Comparison of ENCODE assay signal across 1 cellular context in the genomic region with DNA sequence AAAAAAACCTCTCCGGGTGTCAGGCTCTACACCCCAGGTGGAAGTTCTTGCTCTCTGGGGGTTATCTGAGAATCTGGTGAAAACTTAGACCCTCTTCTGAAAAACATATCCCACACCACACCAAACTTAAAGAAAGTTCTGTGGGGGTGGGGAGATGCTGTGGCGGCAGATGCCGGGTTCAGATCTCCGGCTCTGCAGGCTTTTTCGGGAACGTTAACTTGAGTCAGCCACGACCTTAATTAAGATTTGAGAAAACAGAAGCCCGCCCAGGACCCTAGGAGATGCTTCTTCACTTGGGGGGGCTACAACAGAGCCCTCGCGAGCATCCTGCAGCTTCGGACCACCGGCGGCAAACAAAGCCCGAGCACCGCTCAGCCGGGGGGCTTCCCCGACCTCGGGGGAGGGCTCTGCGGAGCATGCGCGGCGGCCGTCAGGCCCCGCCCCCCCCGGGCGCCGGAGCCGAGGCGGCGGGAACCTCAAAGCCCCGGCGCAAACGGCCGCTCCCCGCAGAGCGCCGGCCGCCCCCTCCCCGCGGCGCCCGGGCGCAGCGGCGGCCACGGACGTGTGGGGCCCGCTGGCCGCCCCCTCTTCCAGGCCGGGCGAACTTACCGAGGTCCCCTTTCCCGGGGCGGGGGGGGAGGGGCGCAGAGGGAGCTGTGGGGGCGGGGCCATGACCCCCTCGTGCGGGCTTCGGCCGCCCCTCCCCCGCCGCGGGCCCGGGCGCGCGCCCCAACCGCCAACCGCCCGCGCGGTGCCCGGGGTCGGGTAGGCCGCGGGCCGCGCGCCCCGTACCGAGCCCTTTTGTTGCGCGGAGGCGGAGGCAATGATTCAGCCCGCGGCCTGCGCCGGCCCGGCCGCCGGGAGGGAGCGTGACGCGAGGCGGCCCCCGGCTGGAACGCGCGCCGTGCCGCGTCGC.
TF ChIP-seq lines count a peak whose summit lies in the region.

No MANE protein-coding gene starts in this region.

TF ChIP-seq in WTC11, 78 proteins besides CTCF, POLR2A, EP300 and RAD21 (continued from another document):
- TF ChIP-seq, protein P1, sequence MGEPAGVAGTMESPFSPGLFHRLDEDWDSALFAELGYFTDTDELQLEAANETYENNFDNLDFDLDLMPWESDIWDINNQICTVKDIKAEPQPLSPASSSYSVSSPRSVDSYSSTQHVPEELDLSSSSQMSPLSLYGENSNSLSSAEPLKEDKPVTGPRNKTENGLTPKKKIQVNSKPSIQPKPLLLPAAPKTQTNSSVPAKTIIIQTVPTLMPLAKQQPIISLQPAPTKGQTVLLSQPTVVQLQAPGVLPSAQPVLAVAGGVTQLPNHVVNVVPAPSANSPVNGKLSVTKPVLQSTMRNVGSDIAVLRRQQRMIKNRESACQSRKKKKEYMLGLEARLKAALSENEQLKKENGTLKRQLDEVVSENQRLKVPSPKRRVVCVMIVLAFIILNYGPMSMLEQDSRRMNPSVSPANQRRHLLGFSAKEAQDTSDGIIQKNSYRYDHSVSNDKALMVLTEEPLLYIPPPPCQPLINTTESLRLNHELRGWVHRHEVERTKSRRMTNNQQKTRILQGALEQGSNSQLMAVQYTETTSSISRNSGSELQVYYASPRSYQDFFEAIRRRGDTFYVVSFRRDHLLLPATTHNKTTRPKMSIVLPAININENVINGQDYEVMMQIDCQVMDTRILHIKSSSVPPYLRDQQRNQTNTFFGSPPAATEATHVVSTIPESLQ (CRISPR knock-in tag; IDR thresholded peaks at IDR 0.05) = no peak
- no peak for TF ChIP-seq NFE2L1 (CRISPR knock-in tag; IDR thresholded peaks at IDR 0.05)
- TF ChIP-seq, protein P2, sequence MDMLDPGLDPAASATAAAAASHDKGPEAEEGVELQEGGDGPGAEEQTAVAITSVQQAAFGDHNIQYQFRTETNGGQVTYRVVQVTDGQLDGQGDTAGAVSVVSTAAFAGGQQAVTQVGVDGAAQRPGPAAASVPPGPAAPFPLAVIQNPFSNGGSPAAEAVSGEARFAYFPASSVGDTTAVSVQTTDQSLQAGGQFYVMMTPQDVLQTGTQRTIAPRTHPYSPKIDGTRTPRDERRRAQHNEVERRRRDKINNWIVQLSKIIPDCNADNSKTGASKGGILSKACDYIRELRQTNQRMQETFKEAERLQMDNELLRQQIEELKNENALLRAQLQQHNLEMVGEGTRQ (CRISPR knock-in tag; IDR thresholded peaks at IDR 0.05) = no peak
- TF ChIP-seq, protein P3, sequence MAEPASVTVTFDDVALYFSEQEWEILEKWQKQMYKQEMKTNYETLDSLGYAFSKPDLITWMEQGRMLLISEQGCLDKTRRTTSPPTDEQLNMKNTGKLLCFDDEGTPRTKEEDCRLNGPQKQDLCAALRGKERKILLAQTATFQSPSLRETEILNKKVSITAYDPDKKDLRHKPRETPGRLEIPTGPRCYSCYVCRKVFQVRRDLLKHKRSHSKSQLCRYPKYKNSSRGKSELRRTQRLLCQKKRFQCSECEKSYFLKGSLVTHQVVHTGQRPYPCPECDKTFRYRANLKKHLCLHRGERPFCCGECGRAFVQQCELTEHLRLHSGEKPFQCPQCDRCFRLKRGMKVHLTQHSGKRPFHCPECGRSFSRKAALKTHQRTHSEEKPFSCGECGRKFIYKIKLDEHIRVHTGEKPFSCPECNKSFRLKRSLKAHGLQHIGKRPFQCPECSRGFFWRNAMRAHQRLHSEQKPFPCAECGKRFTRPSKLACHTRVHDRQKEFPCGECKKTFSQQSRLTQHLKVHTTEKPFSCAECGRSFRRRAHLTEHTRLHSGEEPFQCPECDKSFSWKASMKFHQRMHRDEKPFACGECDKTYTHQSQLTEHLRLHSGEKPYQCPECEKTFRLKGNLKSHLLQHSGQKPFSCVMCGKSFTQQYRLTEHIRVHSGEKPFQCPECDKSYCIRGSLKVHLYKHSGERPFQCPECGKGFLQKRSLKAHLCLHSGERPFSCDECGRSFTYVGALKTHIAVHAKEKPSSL (CRISPR knock-in tag; conservative IDR thresholded peaks at IDR 0.05) = no peak
- TF ChIP-seq GABPB1 (CRISPR knock-in tag; IDR thresholded peaks at IDR 0.05) = no peak
- TF ChIP-seq, protein P4, sequence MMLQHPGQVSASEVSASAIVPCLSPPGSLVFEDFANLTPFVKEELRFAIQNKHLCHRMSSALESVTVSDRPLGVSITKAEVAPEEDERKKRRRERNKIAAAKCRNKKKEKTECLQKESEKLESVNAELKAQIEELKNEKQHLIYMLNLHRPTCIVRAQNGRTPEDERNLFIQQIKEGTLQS (CRISPR knock-in tag; conservative IDR thresholded peaks at IDR 0.05) = no peak
- no peak for TF ChIP-seq TCF7 (CRISPR knock-in tag; IDR thresholded peaks at IDR 0.05; ENCODE audit: low read depth)
- no peak for TF ChIP-seq NR2C2 (CRISPR knock-in tag; IDR thresholded peaks at IDR 0.05)
- TF ChIP-seq ZNF219 (CRISPR knock-in tag; IDR thresholded peaks at IDR 0.05; ENCODE audit: borderline replicate concordance) = no peak
- TF ChIP-seq, protein P5, sequence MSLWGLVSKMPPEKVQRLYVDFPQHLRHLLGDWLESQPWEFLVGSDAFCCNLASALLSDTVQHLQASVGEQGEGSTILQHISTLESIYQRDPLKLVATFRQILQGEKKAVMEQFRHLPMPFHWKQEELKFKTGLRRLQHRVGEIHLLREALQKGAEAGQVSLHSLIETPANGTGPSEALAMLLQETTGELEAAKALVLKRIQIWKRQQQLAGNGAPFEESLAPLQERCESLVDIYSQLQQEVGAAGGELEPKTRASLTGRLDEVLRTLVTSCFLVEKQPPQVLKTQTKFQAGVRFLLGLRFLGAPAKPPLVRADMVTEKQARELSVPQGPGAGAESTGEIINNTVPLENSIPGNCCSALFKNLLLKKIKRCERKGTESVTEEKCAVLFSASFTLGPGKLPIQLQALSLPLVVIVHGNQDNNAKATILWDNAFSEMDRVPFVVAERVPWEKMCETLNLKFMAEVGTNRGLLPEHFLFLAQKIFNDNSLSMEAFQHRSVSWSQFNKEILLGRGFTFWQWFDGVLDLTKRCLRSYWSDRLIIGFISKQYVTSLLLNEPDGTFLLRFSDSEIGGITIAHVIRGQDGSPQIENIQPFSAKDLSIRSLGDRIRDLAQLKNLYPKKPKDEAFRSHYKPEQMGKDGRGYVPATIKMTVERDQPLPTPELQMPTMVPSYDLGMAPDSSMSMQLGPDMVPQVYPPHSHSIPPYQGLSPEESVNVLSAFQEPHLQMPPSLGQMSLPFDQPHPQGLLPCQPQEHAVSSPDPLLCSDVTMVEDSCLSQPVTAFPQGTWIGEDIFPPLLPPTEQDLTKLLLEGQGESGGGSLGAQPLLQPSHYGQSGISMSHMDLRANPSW (CRISPR knock-in tag; conservative IDR thresholded peaks at IDR 0.05; ENCODE audit: low read depth) = no peak
- TF ChIP-seq SOX15 (CRISPR knock-in tag; IDR thresholded peaks at IDR 0.05) = no peak
- TF ChIP-seq SP1 (CRISPR knock-in tag; conservative IDR thresholded peaks at IDR 0.05) = no peak
- TF ChIP-seq FOXJ3 (CRISPR knock-in tag; IDR thresholded peaks at IDR 0.05; ENCODE audit: borderline replicate concordance) = no peak
- TF ChIP-seq, protein P6, sequence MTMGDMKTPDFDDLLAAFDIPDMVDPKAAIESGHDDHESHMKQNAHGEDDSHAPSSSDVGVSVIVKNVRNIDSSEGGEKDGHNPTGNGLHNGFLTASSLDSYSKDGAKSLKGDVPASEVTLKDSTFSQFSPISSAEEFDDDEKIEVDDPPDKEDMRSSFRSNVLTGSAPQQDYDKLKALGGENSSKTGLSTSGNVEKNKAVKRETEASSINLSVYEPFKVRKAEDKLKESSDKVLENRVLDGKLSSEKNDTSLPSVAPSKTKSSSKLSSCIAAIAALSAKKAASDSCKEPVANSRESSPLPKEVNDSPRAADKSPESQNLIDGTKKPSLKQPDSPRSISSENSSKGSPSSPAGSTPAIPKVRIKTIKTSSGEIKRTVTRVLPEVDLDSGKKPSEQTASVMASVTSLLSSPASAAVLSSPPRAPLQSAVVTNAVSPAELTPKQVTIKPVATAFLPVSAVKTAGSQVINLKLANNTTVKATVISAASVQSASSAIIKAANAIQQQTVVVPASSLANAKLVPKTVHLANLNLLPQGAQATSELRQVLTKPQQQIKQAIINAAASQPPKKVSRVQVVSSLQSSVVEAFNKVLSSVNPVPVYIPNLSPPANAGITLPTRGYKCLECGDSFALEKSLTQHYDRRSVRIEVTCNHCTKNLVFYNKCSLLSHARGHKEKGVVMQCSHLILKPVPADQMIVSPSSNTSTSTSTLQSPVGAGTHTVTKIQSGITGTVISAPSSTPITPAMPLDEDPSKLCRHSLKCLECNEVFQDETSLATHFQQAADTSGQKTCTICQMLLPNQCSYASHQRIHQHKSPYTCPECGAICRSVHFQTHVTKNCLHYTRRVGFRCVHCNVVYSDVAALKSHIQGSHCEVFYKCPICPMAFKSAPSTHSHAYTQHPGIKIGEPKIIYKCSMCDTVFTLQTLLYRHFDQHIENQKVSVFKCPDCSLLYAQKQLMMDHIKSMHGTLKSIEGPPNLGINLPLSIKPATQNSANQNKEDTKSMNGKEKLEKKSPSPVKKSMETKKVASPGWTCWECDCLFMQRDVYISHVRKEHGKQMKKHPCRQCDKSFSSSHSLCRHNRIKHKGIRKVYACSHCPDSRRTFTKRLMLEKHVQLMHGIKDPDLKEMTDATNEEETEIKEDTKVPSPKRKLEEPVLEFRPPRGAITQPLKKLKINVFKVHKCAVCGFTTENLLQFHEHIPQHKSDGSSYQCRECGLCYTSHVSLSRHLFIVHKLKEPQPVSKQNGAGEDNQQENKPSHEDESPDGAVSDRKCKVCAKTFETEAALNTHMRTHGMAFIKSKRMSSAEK (CRISPR knock-in tag; IDR thresholded peaks at IDR 0.05; ENCODE audit: borderline replicate concordance) = no peak
- TF ChIP-seq CREB1 (CRISPR knock-in tag; IDR thresholded peaks at IDR 0.05) = no peak
- TF ChIP-seq, protein P7, sequence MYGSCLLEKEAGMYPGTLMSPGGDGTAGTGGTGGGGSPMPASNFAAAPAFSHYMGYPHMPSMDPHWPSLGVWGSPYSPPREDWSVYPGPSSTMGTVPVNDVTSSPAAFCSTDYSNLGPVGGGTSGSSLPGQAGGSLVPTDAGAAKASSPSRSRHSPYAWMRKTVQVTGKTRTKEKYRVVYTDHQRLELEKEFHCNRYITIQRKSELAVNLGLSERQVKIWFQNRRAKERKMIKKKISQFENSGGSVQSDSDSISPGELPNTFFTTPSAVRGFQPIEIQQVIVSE (CRISPR knock-in tag; IDR thresholded peaks at IDR 0.05; ENCODE audit: borderline replicate concordance) = no peak
